ENCODE assay signal across 24 cellular contexts in genomic region chr11:16778876-16779275, GRCh38.
"Had no signal": no experiment of that assay in that cellular context is flagged by ENCODE, and none has a peak within 500 bp of the region (broad histone marks: within the 10 kb centered on the region; RNA-seq: fewer than 3 reads in every experiment).

No MANE protein-coding gene starts in this region.

- H3K4me1 ChIP-seq: parathyroid adenoma, psoas muscle, uterus had no signal

- H3K36me3 Mint-ChIP-seq: natural killer cell had no signal

- DNase-seq: cortex of kidney; dorsolateral prefrontal cortex; effector memory CD4-positive, alpha-beta T cell; gastrocnemius medialis; heart right ventricle; hypothalamus; natural killer cell; nucleus accumbens; psoas muscle; retina; right lobe of liver; stimulated activated CD4-positive, alpha-beta T cell treated with anti-CD3 and anti-CD28 coated beads, Interleukin-2, amount 100 ng/mL, for 24 hours; stimulated activated CD4-positive, alpha-beta T cell treated with anti-CD3 and anti-CD28 coated beads, Interleukin-4, amount 100 ng/mL, for 4 hours; stimulated activated naive B cell treated with anti-CD40 and anti-IgM and Interleukin-4, amounts not matched to agents 10 μg/mL and 1 μg/mL and 100 μg/mL, for 72 hours; stimulated activated naive CD8-positive, alpha-beta T cell treated with anti-CD3 and anti-CD28 coated beads, Interleukin-15, amount 100 ng/mL, for 72 hours; substantia nigra; uterus had no signal

- H3K36me3 ChIP-seq: gastrocnemius medialis, right lobe of liver, thoracic aorta, uterus had no signal

- H3K27me3 Mint-ChIP-seq: stimulated activated naive B cell treated with anti-CD40 and anti-IgM and Interleukin-4, amounts not matched to agents 10 μg/mL and 1 μg/mL and 100 μg/mL, for 72 hours; stimulated activated naive CD8-positive, alpha-beta T cell treated with anti-CD3 and anti-CD28 coated beads, Interleukin-15, amount 100 ng/mL, for 72 hours had no signal

- H3K9ac ChIP-seq: parathyroid adenoma had no signal

- H3K9me3 Mint-ChIP-seq: mesothelial cell of epicardium; natural killer cell; neural crest cell; stimulated activated naive B cell treated with anti-CD40 and anti-IgM and Interleukin-4, amounts not matched to agents 10 μg/mL and 1 μg/mL and 100 μg/mL, for 72 hours; stimulated activated naive CD8-positive, alpha-beta T cell treated with anti-CD3 and anti-CD28 coated beads, Interleukin-15, amount 100 ng/mL, for 72 hours had no signal

- H3K79me2 ChIP-seq: parathyroid adenoma had no signal

- H3K27ac ChIP-seq: dorsolateral prefrontal cortex, epithelial cell of prostate, esophagus muscularis mucosa, gastrocnemius medialis, heart right ventricle, parathyroid adenoma, psoas muscle, right lobe of liver, thoracic aorta, uterus had no signal

- H3K4me1 Mint-ChIP-seq: natural killer cell; stimulated activated naive B cell treated with anti-CD40 and anti-IgM and Interleukin-4, amounts not matched to agents 10 μg/mL and 1 μg/mL and 100 μg/mL, for 72 hours; stimulated activated naive CD8-positive, alpha-beta T cell treated with anti-CD3 and anti-CD28 coated beads, Interleukin-15, amount 100 ng/mL, for 72 hours had no signal

- ATAC-seq: gastrocnemius medialis; left lobe of liver; psoas muscle; stimulated activated naive B cell treated with anti-CD40 and anti-IgM and Interleukin-4, amounts not matched to agents 10 μg/mL and 1 μg/mL and 100 μg/mL, for 72 hours; stimulated activated naive CD8-positive, alpha-beta T cell treated with anti-CD3 and anti-CD28 coated beads, Interleukin-15, amount 100 ng/mL, for 72 hours had no signal

- H3K27me3 ChIP-seq: dorsolateral prefrontal cortex, esophagus muscularis mucosa, gastrocnemius medialis, heart right ventricle, right lobe of liver, uterus had no signal

- H3K4me3 Mint-ChIP-seq: mesothelial cell of epicardium; natural killer cell; neural crest cell; stimulated activated naive B cell treated with anti-CD40 and anti-IgM and Interleukin-4, amounts not matched to agents 10 μg/mL and 1 μg/mL and 100 μg/mL, for 72 hours; stimulated activated naive CD8-positive, alpha-beta T cell treated with anti-CD3 and anti-CD28 coated beads, Interleukin-15, amount 100 ng/mL, for 72 hours had no signal

- H3K9me3 ChIP-seq: esophagus muscularis mucosa, gastrocnemius medialis, heart right ventricle, psoas muscle, right lobe of liver, thoracic aorta, uterus had no signal

- H3K27ac Mint-ChIP-seq: mesothelial cell of epicardium, natural killer cell had no signal

- H2AFZ ChIP-seq: parathyroid adenoma had no signal

- H3K4me3 ChIP-seq: dorsolateral prefrontal cortex, esophagus muscularis mucosa, gastrocnemius medialis, heart right ventricle, psoas muscle, right lobe of liver, thoracic aorta, uterus had no signal
